Comparison of ENCODE assay signal across 8 cellular contexts in the genomic region with DNA sequence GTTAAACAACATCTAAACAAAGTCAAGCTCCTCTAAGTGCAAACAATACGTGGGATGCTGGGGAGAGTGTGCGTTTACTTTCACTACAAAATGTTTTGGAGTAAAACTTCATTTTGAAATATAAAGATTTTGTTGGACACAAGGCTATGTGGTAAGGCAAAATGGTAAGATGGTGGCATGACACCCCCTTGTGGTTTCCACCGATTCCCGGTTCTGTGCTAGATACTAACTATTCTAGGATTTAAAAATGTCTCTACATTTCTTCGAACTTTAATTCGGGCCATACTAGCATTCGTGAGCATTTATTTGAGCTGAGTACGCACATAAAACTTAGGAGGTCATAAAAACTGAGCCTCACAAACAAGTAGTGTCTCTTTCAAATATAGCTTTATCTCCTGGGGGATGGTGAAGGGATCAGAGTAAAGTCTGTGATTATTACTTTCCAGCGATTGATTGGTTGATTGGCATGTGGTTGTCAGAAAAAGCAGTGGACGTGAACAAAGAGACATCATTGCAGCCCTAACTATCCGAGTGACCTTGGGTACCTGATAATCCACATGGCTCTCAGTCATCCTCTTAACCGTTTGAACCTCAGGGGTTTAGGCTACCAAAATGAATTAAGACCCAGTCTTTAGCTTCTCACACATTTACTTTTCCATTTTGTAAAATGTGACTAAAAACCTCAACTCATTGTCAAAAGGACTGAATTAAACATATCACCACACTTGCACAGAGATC. TPM values are rescaled to one million over a fixed set of nuclear protein-coding genes. Genes with fewer than 3 reads are reported as not detected.
DNase-seq lines count a peak whose midpoint lies in the region; ATAC-seq and TF ChIP-seq lines count a peak whose summit lies in the region.

No MANE protein-coding gene starts in this region.

- DNase-seq in AG08396 (ENCODE audit: low spot score) (peak; percentile 54), NCI-H2227 (lab: John Stamatoyannopoulos, UW; ENCODE audit: unreplicated experiment) (peak; percentile 42), spleen (no peak)
- DNase-seq in activated naive CD8-positive, alpha-beta T cell treated with anti-CD3 and anti-CD28 coated beads, Interleukin-2, amount 50 U/mL, for 24 hours = no peak

- peak overlapping the region; percentile 68 for H3K27ac Mint-ChIP-seq in activated naive CD8-positive, alpha-beta T cell treated with anti-CD3 and anti-CD28 coated beads, Interleukin-2, amount 50 U/mL, for 24 hours

- H3K9me3 ChIP-seq in iPS-18a (ENCODE audit: control insufficient read depth, low read depth, low read length) (no peaks in the 10 kb centered on the region), spleen (no peaks in the 10 kb centered on the region)

- no peaks in the 10 kb centered on the region for H3K9me3 Mint-ChIP-seq in activated naive CD8-positive, alpha-beta T cell treated with anti-CD3 and anti-CD28 coated beads, Interleukin-2, amount 50 U/mL, for 24 hours

- peaks cover 33% of the 10 kb centered on the region for H3K4me1 Mint-ChIP-seq in activated naive CD8-positive, alpha-beta T cell treated with anti-CD3 and anti-CD28 coated beads, Interleukin-2, amount 50 U/mL, for 24 hours

- H3K27ac ChIP-seq in iPS-18a (ENCODE audit: low read length) (no peak overlapping the region), spleen (peak overlapping the region in 7 of 8 donors; percentile 95 to 98 (median 96))

- intact Hi-C loops in spleen (cut with DNase I; ENCODE audit: low total_unique reads) = no loop called here

- peak overlapping the region; percentile 26 for H3K9ac ChIP-seq in iPS-18a (ENCODE audit: low read length)

- H3K27me3 Mint-ChIP-seq in activated naive CD8-positive, alpha-beta T cell treated with anti-CD3 and anti-CD28 coated beads, Interleukin-2, amount 50 U/mL, for 24 hours = no peaks in the 10 kb centered on the region

- peaks cover 17% of the 10 kb centered on the region for H3K36me3 Mint-ChIP-seq in activated naive CD8-positive, alpha-beta T cell treated with anti-CD3 and anti-CD28 coated beads, Interleukin-2, amount 50 U/mL, for 24 hours (ENCODE audit: low read depth)

- H3K4me1 ChIP-seq in iPS-18a (ENCODE audit: control insufficient read depth, low read depth, low read length) (peaks cover 14% of the 10 kb centered on the region), spleen (peaks cover 10 to 55% (median 41%) of the 10 kb centered on the region in 6 donors)

- no peak for TF ChIP-seq POLR2A in spleen (IDR thresholded peaks at IDR 0.05)

- no peak for ATAC-seq in activated naive CD8-positive, alpha-beta T cell treated with anti-CD3 and anti-CD28 coated beads, Interleukin-2, amount 50 U/mL, for 24 hours
- ATAC-seq in HG02884 (IDR thresholded peaks at IDR 0.05; ENCODE audit: unreplicated experiment) (no peak), HG03565 (IDR thresholded peaks at IDR 0.05; ENCODE audit: unreplicated experiment) (no peak)

- peak overlapping the region; percentile 78; the same call in 1 of the 2 replicates for H3K4me3 ChIP-seq in GM08714 (ENCODE audit: low read length)
- peak overlapping the region; percentile 99 for H3K4me3 ChIP-seq in iPS-18a (ENCODE audit: low read length)
- H3K4me3 ChIP-seq in spleen = peak overlapping the region in 7 of 8 donors; percentile 14 to 89 (median 87)

- 33 to 43% (median 35%) methylated on average over 12 of the region's 12 CpGs for WGBS in spleen, 5 donors

- peak overlapping the region; percentile 78 for H3K4me3 Mint-ChIP-seq in activated naive CD8-positive, alpha-beta T cell treated with anti-CD3 and anti-CD28 coated beads, Interleukin-2, amount 50 U/mL, for 24 hours

- peaks cover 2% of the 10 kb centered on the region for H3K36me3 ChIP-seq in iPS-18a (ENCODE audit: control insufficient read depth, low read depth, low read length)
- H3K36me3 ChIP-seq in spleen = peaks cover 0 to 18% (median 4%) of the 10 kb centered on the region in 6 donors

- H3K27me3 ChIP-seq in iPS-18a (ENCODE audit: control insufficient read depth, insufficient read depth, low read length) (peaks cover 10% of the 10 kb centered on the region), spleen (replicated peaks in 1 of 7) (no peaks in the 10 kb centered on the region)

- TF ChIP-seq CTCF in spleen (IDR thresholded peaks at IDR 0.05 in 8 of 11, conservative IDR thresholded peaks at IDR 0.05 in 3 of 11) = peak in 9 of 11 experiments; percentile 35 to 58 (median 49)

RNA-seq across cellular contexts. Expression of a gene that starts 1.1 kb away (rescaled TPM):
- 10 to 100 TPM; 28.8 to 68.2 (median 44.0) TPM for total RNA-seq in spleen
- polyA plus RNA-seq in spleen = 10 to 100 TPM; 18.6 to 24.1 (median 19.7) TPM

RNA-seq across cellular contexts. Expression of a gene that starts 25.8 kb away (rescaled TPM):
- 10 to 100 TPM; 43.7 to 74.4 (median 64.1) TPM for total RNA-seq in spleen
- polyA plus RNA-seq in spleen = 10 to 100 TPM; 19.0 to 26.1 (median 24.1) TPM

Comparison
In these comparisons a context has a peak if more than half of its experiments do, and no peak if none do; other contexts are left out.
1. DNase-seq: peak in AG08396 (single experiment) and NCI-H2227 (single experiment); none in activated naive CD8-positive, alpha-beta T cell treated with anti-CD3 and anti-CD28 coated beads, Interleukin-2, amount 50 U/mL, for 24 hours (single experiment) and spleen (single experiment).
2. Peak in every context shown above with its lines, with median percentiles within 50 percentile points of each other: H3K4me3 ChIP-seq.